In genomic region chr6:37489697-37490336, GRCh38 we compare ENCODE assay signal across 9 cellular contexts. TPM values are rescaled to one million over a fixed set of nuclear protein-coding genes. Genes with fewer than 3 reads are reported as not detected.
DNase-seq lines count a peak whose midpoint lies in the region; ATAC-seq and TF ChIP-seq lines count a peak whose summit lies in the region.
"Had no signal": no experiment of that assay in that cellular context is flagged by ENCODE, and none has a peak within 500 bp of the region (broad histone marks: within the 10 kb centered on the region; RNA-seq: fewer than 3 reads in every experiment).

No MANE protein-coding gene starts in this region.

- H3K36me3 ChIP-seq in mesenchymal stem cell (ENCODE audit: control insufficient read depth in 1 of 2, insufficient read depth in 2 of 2, low read depth in 1 of 2, low read length in 2 of 2) (peaks cover 10 to 12% of the 10 kb centered on the region in 2 experiments), mammary epithelial cell (ENCODE audit: insufficient read depth, low read length) (no peaks in the 10 kb centered on the region)

- no peaks in the 10 kb centered on the region for H3K79me2 ChIP-seq in mammary epithelial cell (ENCODE audit: insufficient read depth, low read length)

- peaks cover 0 to 8% of the 10 kb centered on the region in 2 experiments for H3K27me3 ChIP-seq in mesenchymal stem cell (ENCODE audit: control insufficient read depth in 1 of 2, insufficient read depth in 1 of 2, low read length in 2 of 2)
- no peaks in the 10 kb centered on the region for H3K27me3 ChIP-seq in mammary epithelial cell (ENCODE audit: insufficient read depth, low read length)

- CTCF ChIA-PET in mammary epithelial cell (lab: Charles Lee; ENCODE audit: low non-redundant PET): no interaction called here

- no peak for TF ChIP-seq CTCF in mammary epithelial cell (conservative IDR thresholded peaks at IDR 0.05 in 1 of 2, IDR thresholded peaks at IDR 0.05 in 1 of 2; ENCODE audit: extremely low read depth in 1 of 2, insufficient read depth in 1 of 2, low read depth in 1 of 2, low read length in 2 of 2)

- no peaks in the 10 kb centered on the region for H3K36me3 Mint-ChIP-seq in IgD-negative memory B cell
- H3K36me3 Mint-ChIP-seq in activated naive CD8-positive, alpha-beta T cell treated with anti-CD3 and anti-CD28 coated beads, Interleukin-2, amount 10 ng/mL, durations not matched to agents 7 days and 5 days: no peaks in the 10 kb centered on the region

- peaks cover 29 to 43% (median 30%) of the 10 kb centered on the region in 3 donors for H3K4me1 Mint-ChIP-seq in IgD-negative memory B cell
- peaks cover 22% of the 10 kb centered on the region for H3K4me1 Mint-ChIP-seq in activated naive CD8-positive, alpha-beta T cell treated with anti-CD3 and anti-CD28 coated beads, Interleukin-2, amount 10 ng/mL, durations not matched to agents 7 days and 5 days

- H2AFZ ChIP-seq in mesenchymal stem cell (ENCODE audit: low read depth, low read length) (no peak overlapping the region), mammary epithelial cell (ENCODE audit: low read depth, low read length) (no peak overlapping the region)

- in situ Hi-C loops in mammary epithelial cell (cut with MboI; ENCODE audit: low sequenced_read_pairs in 2 of 2): loop anchor here in 1 of 2 donors (10.0 kb wide), 1 partner anchor 205 kb away; the partner anchor contains the start of gene MDGA1

- H3K4me2 ChIP-seq in mesenchymal stem cell (ENCODE audit: low read length, poor library complexity, severe bottlenecking) (no peak overlapping the region), mammary epithelial cell (ENCODE audit: insufficient read depth, low read depth, low read length) (no peak overlapping the region)

- no peaks in the 10 kb centered on the region for H3K9me3 ChIP-seq in mesenchymal stem cell (ENCODE audit: control insufficient read depth, low read length)
- no peaks in the 10 kb centered on the region for H3K9me3 ChIP-seq in mammary epithelial cell (replicated peaks; ENCODE audit: insufficient read depth, low read length)

- no peak overlapping the region for H2BK120ac ChIP-seq in mesenchymal stem cell (ENCODE audit: low read depth, low read length)

- H3K27ac ChIP-seq in mesenchymal stem cell (ENCODE audit: low read length, poor library complexity, severe bottlenecking): no peak overlapping the region
- no peak overlapping the region for H3K27ac ChIP-seq in mammary epithelial cell (ENCODE audit: insufficient read depth, low read depth, low read length)
- H3K27ac ChIP-seq: epithelial cell of prostate had no signal

- H3K9ac ChIP-seq in mesenchymal stem cell (ENCODE audit: low read length) (peak overlapping the region; percentile 32), mammary epithelial cell (ENCODE audit: insufficient read depth, low read length) (no peak overlapping the region)

- no peaks in the 10 kb centered on the region for H4K20me1 ChIP-seq in mammary epithelial cell (ENCODE audit: insufficient read depth, low read length)

- H4K8ac ChIP-seq in mesenchymal stem cell (ENCODE audit: low read length): no peak overlapping the region

- peak; percentile 66 for DNase-seq in ELF-1 (ENCODE audit: low read depth, low spot score)
- DNase-seq in activated naive CD8-positive, alpha-beta T cell treated with anti-CD3 and anti-CD28 coated beads, Interleukin-2, amount 10 ng/mL, durations not matched to agents 7 days and 5 days: peak; percentile 34
- no peak for DNase-seq in mesenchymal stem cell
- no peak for DNase-seq in AG08396 (ENCODE audit: low spot score)
- no peak for DNase-seq in mammary epithelial cell
- DNase-seq in COR-L47 (lab: John Stamatoyannopoulos, UW): no peak

- H3K27me3 Mint-ChIP-seq in IgD-negative memory B cell: no peaks in the 10 kb centered on the region
- H3K27me3 Mint-ChIP-seq in activated naive CD8-positive, alpha-beta T cell treated with anti-CD3 and anti-CD28 coated beads, Interleukin-2, amount 10 ng/mL, durations not matched to agents 7 days and 5 days: no peaks in the 10 kb centered on the region

- H2AK5ac ChIP-seq in mesenchymal stem cell (ENCODE audit: low read length, severe bottlenecking): no peak overlapping the region

- H3K79me1 ChIP-seq in mesenchymal stem cell (replicated peaks; ENCODE audit: low read length, poor library complexity, severe bottlenecking): peaks cover 35% of the 10 kb centered on the region

- no peak overlapping the region for H4K91ac ChIP-seq in mesenchymal stem cell (ENCODE audit: low read length)

- H2BK5ac ChIP-seq in mesenchymal stem cell (ENCODE audit: low read depth, low read length, poor library complexity, severe bottlenecking): no peak overlapping the region

- dilution Hi-C loops in mammary epithelial cell (cut with HindIII; ENCODE audit: low sequenced_read_pairs): loop anchor here (5.0 kb wide), 2 partner anchors 37 to 72 kb away; no protein-coding TSS in a partner anchor

- peak; percentile 48 for ATAC-seq in activated naive CD8-positive, alpha-beta T cell treated with anti-CD3 and anti-CD28 coated beads, Interleukin-2, amount 10 ng/mL, durations not matched to agents 7 days and 5 days (ENCODE audit: low read depth)
- ATAC-seq in GM18520 (IDR thresholded peaks at IDR 0.05; ENCODE audit: unreplicated experiment): no peak

- H3K4me1 ChIP-seq in mesenchymal stem cell (ENCODE audit: control insufficient read depth, insufficient read depth, low read depth, low read length) (peaks cover 22% of the 10 kb centered on the region), mammary epithelial cell (ENCODE audit: insufficient read depth, low read length) (peaks cover 3% of the 10 kb centered on the region)

- no peak overlapping the region for H2BK12ac ChIP-seq in mesenchymal stem cell (ENCODE audit: low read length in 2 of 2)

- no TSS peak for BruUV-seq in mammary epithelial cell (replicated peaks; lab: Mats Ljungman, UMichigan)

- no peak overlapping the region for H3K4ac ChIP-seq in mesenchymal stem cell (ENCODE audit: low read depth in 1 of 2, low read length in 2 of 2)

- H3K23ac ChIP-seq in mesenchymal stem cell (ENCODE audit: low read length in 2 of 2): no peak overlapping the region

- peak overlapping the region; percentile 85 to 90 (median 87) for H3K27ac Mint-ChIP-seq in IgD-negative memory B cell
- H3K27ac Mint-ChIP-seq in activated naive CD8-positive, alpha-beta T cell treated with anti-CD3 and anti-CD28 coated beads, Interleukin-2, amount 10 ng/mL, durations not matched to agents 7 days and 5 days: peak overlapping the region; percentile 78

- peak overlapping the region in 2 of 4 donors; percentile 48 to 83 for H3K4me3 Mint-ChIP-seq in IgD-negative memory B cell
- no peak overlapping the region for H3K4me3 Mint-ChIP-seq in activated naive CD8-positive, alpha-beta T cell treated with anti-CD3 and anti-CD28 coated beads, Interleukin-2, amount 10 ng/mL, durations not matched to agents 7 days and 5 days

- 83% methylated on average over 10 of the region's 10 CpGs for WGBS in mesenchymal stem cell
- 58% methylated on average over 9 of the region's 10 CpGs for WGBS in mammary epithelial cell (ENCODE audit: low coverage, missing lambda C conversion rate)

- no peak overlapping the region for H3K4me3 ChIP-seq in mesenchymal stem cell (ENCODE audit: insufficient read depth in 1 of 2, low read depth in 1 of 2, low read length in 2 of 2)
- H3K4me3 ChIP-seq in mammary epithelial cell (replicated peaks in 1 of 3; ENCODE audit: insufficient read depth in 1 of 3, low read depth in 2 of 3, low read length in 3 of 3): no peak overlapping the region

- no peak overlapping the region for H3K14ac ChIP-seq in mesenchymal stem cell (ENCODE audit: low read length in 2 of 2)

- H3K18ac ChIP-seq in mesenchymal stem cell (ENCODE audit: low read depth in 1 of 2, low read length in 2 of 2): no peak overlapping the region

- H2BK15ac ChIP-seq in mesenchymal stem cell (ENCODE audit: low read depth, poor library complexity, severe bottlenecking): no peak overlapping the region

- POLR2A ChIA-PET in activated naive CD8-positive, alpha-beta T cell treated with anti-CD3 and anti-CD28 coated beads, Interleukin-2, amount 10 ng/mL, durations not matched to agents 7 days and 5 days (lab: Charles Lee): no interaction called here

- H3K9me3 Mint-ChIP-seq in IgD-negative memory B cell: no peaks in the 10 kb centered on the region
- H3K9me3 Mint-ChIP-seq in activated naive CD8-positive, alpha-beta T cell treated with anti-CD3 and anti-CD28 coated beads, Interleukin-2, amount 10 ng/mL, durations not matched to agents 7 days and 5 days: no peaks in the 10 kb centered on the region

- intact Hi-C loops in mammary epithelial cell (cut with micrococcal nuclease): loop anchor here (10.0 kb wide), 1 partner anchor 1185 kb away; no protein-coding TSS in a partner anchor

RNA-seq across cellular contexts. Expression of gene CCDC167, which starts 9.9 kb away (rescaled TPM):
- polyA plus RNA-seq in IgD-negative memory B cell (82.4 TPM), mammary epithelial cell (44.3 TPM)
- 10 to 100 TPM; 48.5 to 54.2 TPM for total RNA-seq in activated naive CD8-positive, alpha-beta T cell treated with anti-CD3 and anti-CD28 coated beads, Interleukin-2, amount 10 ng/mL, durations not matched to agents 7 days and 5 days
- polyA plus RNA-seq in mesenchymal stem cell (2013, experiment 1 of 2): 64.8 TPM
- polyA plus RNA-seq in mesenchymal stem cell (2013, experiment 2 of 2): 62.8 TPM
- total RNA-seq in mammary epithelial cell: 10 to 100 TPM; 13.2 to 13.3 TPM
- polyA minus RNA-seq in mammary epithelial cell: 14.6 TPM

RNA-seq across cellular contexts. Expression of gene CMTR1, which starts 56.8 kb away (rescaled TPM):
- 27.5 TPM for polyA plus RNA-seq in IgD-negative memory B cell
- 10 to 100 TPM; 83.9 to 89.7 TPM for total RNA-seq in activated naive CD8-positive, alpha-beta T cell treated with anti-CD3 and anti-CD28 coated beads, Interleukin-2, amount 10 ng/mL, durations not matched to agents 7 days and 5 days
- 12.7 TPM for polyA plus RNA-seq in mesenchymal stem cell (2013, experiment 1 of 2)
- 13.0 TPM for polyA plus RNA-seq in mesenchymal stem cell (2013, experiment 2 of 2)
- 10 to 100 TPM; 23.2 to 31.8 TPM for total RNA-seq in mammary epithelial cell
- 14.3 TPM for polyA plus RNA-seq in mammary epithelial cell
- 29.9 TPM for polyA minus RNA-seq in mammary epithelial cell

Comparison
In these comparisons a context has a peak if more than half of its experiments do, and no peak if none do; other contexts are left out.
1. DNase-seq: peak in ELF-1 (single experiment) and activated naive CD8-positive, alpha-beta T cell treated with anti-CD3 and anti-CD28 coated beads, Interleukin-2, amount 10 ng/mL, durations not matched to agents 7 days and 5 days (single experiment); none in mesenchymal stem cell (single experiment), AG08396 (single experiment), mammary epithelial cell (single experiment) and COR-L47 (single experiment).